ENCODE assay signal across 9 cellular contexts in genomic region chr10:95440756-95441546, GRCh38.
DNase-seq lines count a peak whose midpoint lies in the region; ATAC-seq and TF ChIP-seq lines count a peak whose summit lies in the region.
"Had no signal": no experiment of that assay in that cellular context is flagged by ENCODE, and none has a peak within 500 bp of the region (broad histone marks: within the 10 kb centered on the region; RNA-seq: fewer than 3 reads in every experiment).

No MANE protein-coding gene starts in this region.

- H3K4me3 Mint-ChIP-seq in activated naive CD8-positive, alpha-beta T cell treated with anti-CD3 and anti-CD28 coated beads, Interleukin-2, amount 10 ng/mL, durations not matched to agents 7 days and 5 days, result no peak overlapping the region
- H3K4me3 Mint-ChIP-seq: CD4-positive, alpha-beta T cell had no signal

- no peak for TF ChIP-seq CTCF in heart right ventricle (IDR thresholded peaks at IDR 0.05)

- H3K9me3 Mint-ChIP-seq in activated naive CD8-positive, alpha-beta T cell treated with anti-CD3 and anti-CD28 coated beads, Interleukin-2, amount 10 ng/mL, durations not matched to agents 7 days and 5 days, result no peaks in the 10 kb centered on the region
- H3K9me3 Mint-ChIP-seq: CD4-positive, alpha-beta T cell had no signal

- no peak overlapping the region for H3K4me3 ChIP-seq in heart right ventricle

- DNase-seq in heart right ventricle (no peak), cardiac septum (ENCODE audit: low spot score) (no peak), LoVo (ENCODE audit: low spot score) (no peak), iPS-NIHi7 (ENCODE audit: extremely low spot score) (no peak), superior temporal gyrus (ENCODE audit: extremely low spot score) (no peak), NCI-H2227 (lab: John Stamatoyannopoulos, UW; ENCODE audit: unreplicated experiment) (no peak)
- no peak for DNase-seq in activated naive CD8-positive, alpha-beta T cell treated with anti-CD3 and anti-CD28 coated beads, Interleukin-2, amount 10 ng/mL, durations not matched to agents 7 days and 5 days
- DNase-seq: CD4-positive, alpha-beta T cell had no signal

- peaks cover 14 to 100% (median 75%) of the 10 kb centered on the region in 9 donors for H3K4me1 ChIP-seq in heart right ventricle

- POLR2A ChIA-PET in activated naive CD8-positive, alpha-beta T cell treated with anti-CD3 and anti-CD28 coated beads, Interleukin-2, amount 10 ng/mL, durations not matched to agents 7 days and 5 days (lab: Charles Lee), result no interaction called here

- H3K36me3 Mint-ChIP-seq in activated naive CD8-positive, alpha-beta T cell treated with anti-CD3 and anti-CD28 coated beads, Interleukin-2, amount 10 ng/mL, durations not matched to agents 7 days and 5 days, result no peaks in the 10 kb centered on the region

- intact Hi-C loops in heart right ventricle (cut with DNase I), result loop anchor here in 1 of 10 donors (10.0 kb wide), 1 partner anchor 124 kb away; the partner anchor contains the start of gene SORBS1
- intact Hi-C loops in cardiac septum (cut with DNase I), result no loop called here

- ATAC-seq in heart right ventricle (no peak), HG03066 (IDR thresholded peaks at IDR 0.05; ENCODE audit: low read depth, unreplicated experiment) (peak; percentile 68)
- peak; percentile 75 for ATAC-seq in activated naive CD8-positive, alpha-beta T cell treated with anti-CD3 and anti-CD28 coated beads, Interleukin-2, amount 10 ng/mL, durations not matched to agents 7 days and 5 days (ENCODE audit: low read depth)

- peak overlapping the region in 9 of 10 donors; percentile 7 to 89 (median 62) for H3K27ac ChIP-seq in heart right ventricle

- H3K4me1 Mint-ChIP-seq in activated naive CD8-positive, alpha-beta T cell treated with anti-CD3 and anti-CD28 coated beads, Interleukin-2, amount 10 ng/mL, durations not matched to agents 7 days and 5 days, result peaks cover 12% of the 10 kb centered on the region

- no peaks in the 10 kb centered on the region for H3K9me3 ChIP-seq in heart right ventricle

- H3K36me3 ChIP-seq in heart right ventricle, result peaks cover 0 to 27% (median 0%) of the 10 kb centered on the region in 9 donors

- WGBS in heart right ventricle, 2 donors, result 53 to 65% methylated on average over 7 of the region's 7 CpGs

- H3K27ac Mint-ChIP-seq in activated naive CD8-positive, alpha-beta T cell treated with anti-CD3 and anti-CD28 coated beads, Interleukin-2, amount 10 ng/mL, durations not matched to agents 7 days and 5 days, result no peak overlapping the region
- H3K27ac Mint-ChIP-seq: CD4-positive, alpha-beta T cell had no signal

- H3K27me3 Mint-ChIP-seq in activated naive CD8-positive, alpha-beta T cell treated with anti-CD3 and anti-CD28 coated beads, Interleukin-2, amount 10 ng/mL, durations not matched to agents 7 days and 5 days, result peaks cover 40% of the 10 kb centered on the region

- no peaks in the 10 kb centered on the region for H3K27me3 ChIP-seq in heart right ventricle

Comparison
In these comparisons a context has a peak if more than half of its experiments do, and no peak if none do; other contexts are left out.
1. ATAC-seq: peak in HG03066 (single experiment) and activated naive CD8-positive, alpha-beta T cell treated with anti-CD3 and anti-CD28 coated beads, Interleukin-2, amount 10 ng/mL, durations not matched to agents 7 days and 5 days (single experiment); none in heart right ventricle (0 of 8).